14 cellular contexts compared by ENCODE assay signal in genomic region chr17:45230410-45230786, GRCh38. TPM values are rescaled to one million over a fixed set of nuclear protein-coding genes. Genes with fewer than 3 reads are reported as not detected.
DNase-seq lines count a peak whose midpoint lies in the region; ATAC-seq and TF ChIP-seq lines count a peak whose summit lies in the region.
"Had no signal": no experiment of that assay in that cellular context is flagged by ENCODE, and none has a peak within 500 bp of the region (broad histone marks: within the 10 kb centered on the region; RNA-seq: fewer than 3 reads in every experiment).

No MANE protein-coding gene starts in this region.

- peaks cover 23% of the 10 kb centered on the region for H3K36me3 Mint-ChIP-seq in CD4-positive, CD25-positive, alpha-beta regulatory T cell
- peaks cover 3% of the 10 kb centered on the region for H3K36me3 Mint-ChIP-seq in IgD-negative memory B cell
- peaks cover 18% of the 10 kb centered on the region for H3K36me3 Mint-ChIP-seq in activated naive CD8-positive, alpha-beta T cell treated with anti-CD3 and anti-CD28 coated beads, Interleukin-2, amount 10 ng/mL, durations not matched to agents 7 days and 5 days

- H3K9me3 ChIP-seq in CD4-positive, CD25-positive, alpha-beta regulatory T cell (ENCODE audit: control insufficient read depth in 2 of 2, low read length in 2 of 2), result no peaks in the 10 kb centered on the region
- H3K9me3 ChIP-seq in psoas muscle, result no peaks in the 10 kb centered on the region
- H3K9me3 ChIP-seq in tibial artery, result no peaks in the 10 kb centered on the region
- no peaks in the 10 kb centered on the region for H3K9me3 ChIP-seq in thyroid gland

- DNase-seq in CD4-positive, CD25-positive, alpha-beta regulatory T cell, result no peak
- DNase-seq in activated naive CD8-positive, alpha-beta T cell treated with anti-CD3 and anti-CD28 coated beads, Interleukin-2, amount 10 ng/mL, durations not matched to agents 7 days and 5 days, result no peak
- DNase-seq in psoas muscle (no peak), NCI-H510A (lab: John Stamatoyannopoulos, UW) (no peak), tibial artery (no peak), thyroid gland (no peak)
- DNase-seq: cerebellar nuclear complex, NCI-H1105, NCI-H774 had no signal

- H3K4me1 Mint-ChIP-seq in CD4-positive, CD25-positive, alpha-beta regulatory T cell, result peaks cover 5 to 97% (median 53%) of the 10 kb centered on the region in 4 donors
- peaks cover 43 to 68% (median 50%) of the 10 kb centered on the region in 3 donors for H3K4me1 Mint-ChIP-seq in IgD-negative memory B cell
- H3K4me1 Mint-ChIP-seq in activated naive CD8-positive, alpha-beta T cell treated with anti-CD3 and anti-CD28 coated beads, Interleukin-2, amount 10 ng/mL, durations not matched to agents 7 days and 5 days, result peaks cover 70% of the 10 kb centered on the region

- TF ChIP-seq CTCF in psoas muscle (IDR thresholded peaks at IDR 0.05) (no peak), tibial artery (IDR thresholded peaks at IDR 0.05) (no peak), thyroid gland (IDR thresholded peaks at IDR 0.05) (no peak)

- POLR2A ChIA-PET in activated naive CD8-positive, alpha-beta T cell treated with anti-CD3 and anti-CD28 coated beads, Interleukin-2, amount 10 ng/mL, durations not matched to agents 7 days and 5 days (lab: Charles Lee), result interaction anchor here (0.5 to 11.5 kb wide), 7 partner anchors 11 to 86 kb away, joined by 3 to 162 read pairs (median 6); partner anchors contain the start of genes FMNL1, HEXIM1 and MAP3K14

- intact Hi-C loops in psoas muscle (cut with DNase I), result no loop called here
- intact Hi-C loops in tibial artery (cut with DNase I; ENCODE audit: low total_unique reads), result no loop called here
- intact Hi-C loops in thyroid gland (cut with DNase I), result no loop called here

- H3K27me3 Mint-ChIP-seq in CD4-positive, CD25-positive, alpha-beta regulatory T cell, result peaks cover 12% of the 10 kb centered on the region
- no peaks in the 10 kb centered on the region for H3K27me3 Mint-ChIP-seq in IgD-negative memory B cell
- H3K27me3 Mint-ChIP-seq in activated naive CD8-positive, alpha-beta T cell treated with anti-CD3 and anti-CD28 coated beads, Interleukin-2, amount 10 ng/mL, durations not matched to agents 7 days and 5 days, result no peaks in the 10 kb centered on the region

- 78 to 91% (median 80%) methylated on average over 4 of the region's 4 CpGs for WGBS in psoas muscle, 3 donors
- WGBS in thyroid gland, 2 donors, result 86 to 88% methylated on average over 3 to 4 of the region's 4 CpGs

- H3K4me3 Mint-ChIP-seq in CD4-positive, CD25-positive, alpha-beta regulatory T cell, result peak overlapping the region; percentile 68 to 100 (median 92)
- peak overlapping the region in 3 of 4 donors; percentile 65 to 100 (median 93) for H3K4me3 Mint-ChIP-seq in IgD-negative memory B cell
- H3K4me3 Mint-ChIP-seq in activated naive CD8-positive, alpha-beta T cell treated with anti-CD3 and anti-CD28 coated beads, Interleukin-2, amount 10 ng/mL, durations not matched to agents 7 days and 5 days, result peak overlapping the region; percentile 19

- peaks cover 95% of the 10 kb centered on the region for H3K4me1 ChIP-seq in CD4-positive, CD25-positive, alpha-beta regulatory T cell (ENCODE audit: control insufficient read depth, insufficient read depth, low read length, poor library complexity, severe bottlenecking)
- H3K4me1 ChIP-seq in psoas muscle, result peaks cover 15% of the 10 kb centered on the region
- no peaks in the 10 kb centered on the region for H3K4me1 ChIP-seq in tibial artery
- H3K4me1 ChIP-seq in thyroid gland, result peaks cover 0 to 18% of the 10 kb centered on the region in 2 donors
- H3K4me1 ChIP-seq: parathyroid adenoma had no signal

- peak overlapping the region; percentile 40 for H3K4me3 ChIP-seq in CD4-positive, CD25-positive, alpha-beta regulatory T cell (ENCODE audit: low read depth, low read length)
- H3K4me3 ChIP-seq in psoas muscle (no peak overlapping the region), tibial artery (no peak overlapping the region), thyroid gland (replicated peaks in 1 of 3) (no peak overlapping the region)

- H3K9me3 Mint-ChIP-seq in CD4-positive, CD25-positive, alpha-beta regulatory T cell, result no peaks in the 10 kb centered on the region
- H3K9me3 Mint-ChIP-seq in IgD-negative memory B cell, result no peaks in the 10 kb centered on the region
- H3K9me3 Mint-ChIP-seq in activated naive CD8-positive, alpha-beta T cell treated with anti-CD3 and anti-CD28 coated beads, Interleukin-2, amount 10 ng/mL, durations not matched to agents 7 days and 5 days, result no peaks in the 10 kb centered on the region

- no peaks in the 10 kb centered on the region for H3K27me3 ChIP-seq in CD4-positive, CD25-positive, alpha-beta regulatory T cell (ENCODE audit: control insufficient read depth, insufficient read depth, low read length)
- H3K27me3 ChIP-seq in psoas muscle (ENCODE audit: insufficient read depth in 3 of 3, low read length in 2 of 3), result no peaks in the 10 kb centered on the region
- peaks cover 0 to 39% of the 10 kb centered on the region in 2 donors for H3K27me3 ChIP-seq in tibial artery
- no peaks in the 10 kb centered on the region for H3K27me3 ChIP-seq in thyroid gland

- peak overlapping the region; percentile 99 to 100 (median 100) for H3K27ac Mint-ChIP-seq in CD4-positive, CD25-positive, alpha-beta regulatory T cell
- H3K27ac Mint-ChIP-seq in IgD-negative memory B cell, result peak overlapping the region; percentile 99 to 100 (median 100)
- H3K27ac Mint-ChIP-seq in activated naive CD8-positive, alpha-beta T cell treated with anti-CD3 and anti-CD28 coated beads, Interleukin-2, amount 10 ng/mL, durations not matched to agents 7 days and 5 days, result peak overlapping the region; percentile 99

- ATAC-seq in CD4-positive, CD25-positive, alpha-beta regulatory T cell (ENCODE audit: low read depth in 2 of 2), result no peak
- no peak for ATAC-seq in activated naive CD8-positive, alpha-beta T cell treated with anti-CD3 and anti-CD28 coated beads, Interleukin-2, amount 10 ng/mL, durations not matched to agents 7 days and 5 days (ENCODE audit: low read depth)
- ATAC-seq in psoas muscle (no peak), HG03025 (IDR thresholded peaks at IDR 0.05; ENCODE audit: low FRiP score, unreplicated experiment) (no peak)

- H3K27ac ChIP-seq in CD4-positive, CD25-positive, alpha-beta regulatory T cell (ENCODE audit: insufficient read depth, low read length, poor library complexity, severe bottlenecking), result peak overlapping the region; percentile 98
- peak overlapping the region; percentile 62 for H3K27ac ChIP-seq in psoas muscle
- no peak overlapping the region for H3K27ac ChIP-seq in tibial artery
- no peak overlapping the region for H3K27ac ChIP-seq in thyroid gland
- H3K27ac ChIP-seq: parathyroid adenoma had no signal

- peaks cover 33% of the 10 kb centered on the region for H3K36me3 ChIP-seq in CD4-positive, CD25-positive, alpha-beta regulatory T cell (ENCODE audit: control insufficient read depth, insufficient read depth, low read length)
- H3K36me3 ChIP-seq in psoas muscle (ENCODE audit: insufficient read depth in 1 of 2, low read depth in 1 of 2), result no peaks in the 10 kb centered on the region
- H3K36me3 ChIP-seq in tibial artery, result no peaks in the 10 kb centered on the region
- H3K36me3 ChIP-seq in thyroid gland, result no peaks in the 10 kb centered on the region

- no peak for TF ChIP-seq POLR2A in thyroid gland (IDR thresholded peaks at IDR 0.05)

RNA-seq across cellular contexts. Expression of gene FMNL1, which starts 8.7 kb away (rescaled TPM):
- 575 TPM for total RNA-seq in CD4-positive, CD25-positive, alpha-beta regulatory T cell
- polyA plus RNA-seq in CD4-positive, CD25-positive, alpha-beta regulatory T cell, result 10 to 100 TPM; 22.8 to 28.5 (median 24.7) TPM
- polyA plus RNA-seq in IgD-negative memory B cell (36.5 TPM), psoas muscle (1 to 10 TPM; 1.8 to 2.4 (median 2.3) TPM)
- 100 to 1,000 TPM; 408 to 411 TPM for total RNA-seq in activated naive CD8-positive, alpha-beta T cell treated with anti-CD3 and anti-CD28 coated beads, Interleukin-2, amount 10 ng/mL, durations not matched to agents 7 days and 5 days
- total RNA-seq in psoas muscle (1 to 10 TPM; 5.4 to 6.5 (median 6.0) TPM), thyroid gland (1 to 10 TPM; 3.2 to 7.6 (median 4.2) TPM)

RNA-seq across cellular contexts. Expression of gene SPATA32, which starts 31.5 kb away (rescaled TPM):
- total RNA-seq in CD4-positive, CD25-positive, alpha-beta regulatory T cell, result 0.20 TPM
- under 1 TPM in 2 of 4 donors, not detected in 2; 0.36 to 0.60 TPM for polyA plus RNA-seq in CD4-positive, CD25-positive, alpha-beta regulatory T cell
- polyA plus RNA-seq in IgD-negative memory B cell (0.34 TPM), psoas muscle (not detected)
- under 1 TPM; 0.53 to 0.65 TPM for total RNA-seq in activated naive CD8-positive, alpha-beta T cell treated with anti-CD3 and anti-CD28 coated beads, Interleukin-2, amount 10 ng/mL, durations not matched to agents 7 days and 5 days
- total RNA-seq in psoas muscle (under 1 TPM in 1 of 4 donors, not detected in 3; 0.11 TPM), thyroid gland (not detected)
- total RNA-seq: ureter had no signal
- polyA plus RNA-seq: keratinocyte had no signal

Comparison
In these comparisons a context has a peak if more than half of its experiments do, and no peak if none do; other contexts are left out.
1. H3K27ac ChIP-seq: peak in CD4-positive, CD25-positive, alpha-beta regulatory T cell (single experiment) and psoas muscle (single experiment); none in tibial artery (0 of 2) and thyroid gland (0 of 3).
2. H3K4me3 Mint-ChIP-seq: peak in every context shown above with its lines; median percentile 93 in IgD-negative memory B cell; 92 in CD4-positive, CD25-positive, alpha-beta regulatory T cell; 19 in activated naive CD8-positive, alpha-beta T cell treated with anti-CD3 and anti-CD28 coated beads, Interleukin-2, amount 10 ng/mL, durations not matched to agents 7 days and 5 days.
3. RNA of gene FMNL1, which starts 8.7 kb away (total RNA-seq): 575 TPM in CD4-positive, CD25-positive, alpha-beta regulatory T cell (single experiment) and 408 to 411 TPM in activated naive CD8-positive, alpha-beta T cell treated with anti-CD3 and anti-CD28 coated beads, Interleukin-2, amount 10 ng/mL, durations not matched to agents 7 days and 5 days; 5.4 to 6.5 TPM in psoas muscle and 3.2 to 7.6 TPM in thyroid gland; every median in the first group is over 10 times any median in the second.
4. Peak in every context shown above with its lines, with median percentiles within 50 percentile points of each other: H3K27ac Mint-ChIP-seq.